ENCODE assay signal across 11 cellular contexts in the genomic region with DNA sequence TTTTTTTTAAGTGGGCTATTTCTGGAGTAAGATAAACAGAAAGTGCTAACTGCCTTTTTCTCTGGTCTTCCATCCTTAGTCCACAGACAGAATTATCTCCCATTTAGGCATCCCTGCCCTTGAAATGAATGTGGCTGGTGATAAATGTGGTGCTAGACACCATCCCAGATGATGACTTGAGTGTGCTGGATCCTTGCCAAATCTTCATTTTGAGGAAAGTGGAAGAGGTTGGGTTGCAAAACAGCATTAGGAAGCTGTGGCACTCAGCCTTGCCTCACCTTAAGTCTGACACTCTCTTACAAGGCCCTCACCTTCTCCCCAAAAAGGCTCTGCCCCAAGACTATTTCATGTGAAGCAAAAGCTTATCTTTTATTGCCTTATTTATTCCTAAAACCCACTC.
"Had no signal": no experiment of that assay in that cellular context is flagged by ENCODE, and none has a peak within 500 bp of the region (broad histone marks: within the 10 kb centered on the region; RNA-seq: fewer than 3 reads in every experiment).

No MANE protein-coding gene starts in this region.

- DNase-seq: activated CD4-positive, CD25-positive, alpha-beta regulatory T cell treated with anti-CD3 and anti-CD28 coated beads, Interleukin-2, amount 50 U/mL, for 72 hours; activated naive CD4-positive, alpha-beta T cell treated with anti-CD3 and anti-CD28 coated beads for 36 hours; endodermal cell; nephron progenitor cell; right cardiac atrium; stimulated activated CD4-positive, alpha-beta T cell treated with anti-CD3 and anti-CD28 coated beads, Interleukin-15, amount 100 ng/mL, for 24 hours; stimulated activated CD4-positive, alpha-beta T cell treated with anti-CD3 and anti-CD28 coated beads, Interleukin-4, amount 100 ng/mL, for 24 hours; stimulated activated naive CD4-positive, alpha-beta T cell; substantia nigra; transverse colon had no signal

- ATAC-seq: activated T-helper 17 cell treated with anti-CD3 and anti-CD28 coated beads, Interleukin-2, amount 50 U/mL, for 72 hours; right cardiac atrium had no signal
